21 cellular contexts compared by ENCODE assay signal in genomic region chr1:201606096-201606495, GRCh38.
A peak's percentile ranks its signal among the peaks of the same experiment; 100 is the strongest.
DNase-seq lines count a peak whose midpoint lies in the region; ATAC-seq and TF ChIP-seq lines count a peak whose summit lies in the region.
"Had no signal": no experiment of that assay in that cellular context is flagged by ENCODE, and none has a peak within 500 bp of the region (broad histone marks: within the 10 kb centered on the region; RNA-seq: fewer than 3 reads in every experiment).

No MANE protein-coding gene starts in this region.

- H4K91ac ChIP-seq in IMR-90 (ENCODE audit: insufficient read depth, low read depth, low read length), result 0 out of 2 replicates have a peak overlapping the region, but pooled peaks have one; percentile 89

- in situ Hi-C loops in IMR-90 (cut with MboI; ENCODE audit: low sequenced_read_pairs), result no loop called here

- no peak overlapping the region for H3K14ac ChIP-seq in IMR-90 (replicated peaks; ENCODE audit: low read depth, low read length)

- CTCF ChIA-PET in IMR-90 (lab: Yijun Ruan, JAX), result no interaction called here

- H2AFZ ChIP-seq in IMR-90 (replicated peaks; ENCODE audit: low read length, poor library complexity), result no peak overlapping the region

- no peak for ATAC-seq in IMR-90 (ENCODE audit: low read depth)
- no peak for ATAC-seq in GM18505 (IDR thresholded peaks at IDR 0.05; ENCODE audit: unreplicated experiment)
- ATAC-seq in HG03025 (IDR thresholded peaks at IDR 0.05; ENCODE audit: low FRiP score, unreplicated experiment), result no peak
- ATAC-seq: CD8-positive, alpha-beta T cell; HCT116; PC-3; T-helper 17 cell had no signal

- TF ChIP-seq CTCF in IMR-90 (conservative IDR thresholded peaks at IDR 0.05; ENCODE audit: low read depth, low read length) (no peak), glutamatergic neuron (IDR thresholded peaks at IDR 0.05; ENCODE audit: partially characterized antibody, unreplicated experiment) (no peak), testis (IDR thresholded peaks at IDR 0.05) (no peak), stomach (IDR thresholded peaks at IDR 0.05) (no peak)

- peak overlapping the region; percentile 96 for H3K4ac ChIP-seq in IMR-90 (ENCODE audit: low read depth, low read length)

- no TSS peak for BruUV-seq in IMR-90 (replicated peaks; lab: Mats Ljungman, UMichigan)

- 0 out of 2 replicates have a peak overlapping the region, but pooled peaks have one; percentile 98 for H2AK5ac ChIP-seq in IMR-90 (ENCODE audit: low read depth, low read length)

- POLR2A ChIA-PET in IMR-90 (lab: Charles Lee; ENCODE audit: unreplicated experiment), result no interaction called here

- no peak overlapping the region for H2AK9ac ChIP-seq in IMR-90 (replicated peaks; ENCODE audit: low read depth, low read length, poor library complexity)

- no peak for TF ChIP-seq RAD21 in IMR-90 (IDR thresholded peaks at IDR 0.05; ENCODE audit: low read length)

- TF ChIP-seq POLR2A in IMR-90 (IDR thresholded peaks at IDR 0.05; ENCODE audit: low read depth, low read length), result no peak
- TF ChIP-seq POLR2A in testis (IDR thresholded peaks at IDR 0.05), result no peak
- TF ChIP-seq POLR2A in GM18505 (IDR thresholded peaks at IDR 0.05; ENCODE audit: borderline replicate concordance, extremely low read depth, insufficient read depth, insufficient read length), result no peak
- no peak for TF ChIP-seq POLR2A in stomach (IDR thresholded peaks at IDR 0.05)

- peaks cover 40% of the 10 kb centered on the region for H3K4me1 ChIP-seq in IMR-90 (ENCODE audit: control insufficient read depth, insufficient read depth, low read length)
- peaks cover 48% of the 10 kb centered on the region for H3K4me1 ChIP-seq in testis
- peaks cover 0 to 54% (median 50%) of the 10 kb centered on the region in 4 donors for H3K4me1 ChIP-seq in stomach

- WGBS in IMR-90 (ENCODE audit: extremely low coverage in 2 of 2, insufficient read length in 1 of 2), 2 experiments, result no CpG with 5 or more reads among the region's 3 CpGs
- WGBS in testis, 2 donors, result 73 to 83% methylated on average over 3 of the region's 3 CpGs
- WGBS in stomach, 5 donors, result 57 to 90% (median 83%) methylated on average over 3 of the region's 3 CpGs

- H3K9me1 ChIP-seq in IMR-90 (ENCODE audit: insufficient read depth, low read length), result peaks cover 40% of the 10 kb centered on the region

- no peaks in the 10 kb centered on the region for H3K27me3 ChIP-seq in IMR-90 (ENCODE audit: control insufficient read depth, insufficient read depth, low read length)
- no peaks in the 10 kb centered on the region for H3K27me3 ChIP-seq in testis
- H3K27me3 ChIP-seq in stomach, result no peaks in the 10 kb centered on the region
- H3K27me3 ChIP-seq: BLaER1, MG63 had no signal

- H3K56ac ChIP-seq in IMR-90 (ENCODE audit: extremely low read depth, insufficient read depth, low read length), result no peak overlapping the region

- peaks cover 20% of the 10 kb centered on the region for H3K4me1 Mint-ChIP-seq in glutamatergic neuron (ENCODE audit: low read depth, unreplicated experiment)
- H3K4me1 Mint-ChIP-seq: T-helper 17 cell had no signal

- H3K27ac ChIP-seq in IMR-90 (ENCODE audit: insufficient read depth, low read length) (no peak overlapping the region; the same call in 1 of the 2 replicates), testis (peak overlapping the region; percentile 12 to 43), stomach (peak overlapping the region in 2 of 5 donors; percentile 14 to 38)
- H3K27ac ChIP-seq: BLaER1 had no signal

- H3K4me2 ChIP-seq in IMR-90 (ENCODE audit: low read depth, low read length), result no peak overlapping the region
- H3K4me2 ChIP-seq: BLaER1 had no signal

- peak overlapping the region; percentile 96; the same call in 1 of the 2 replicates for H2BK120ac ChIP-seq in IMR-90 (ENCODE audit: low read depth, low read length)

- H3K9me3 ChIP-seq in IMR-90 (ENCODE audit: control insufficient read depth, insufficient read depth, low read length), result no peaks in the 10 kb centered on the region
- no peaks in the 10 kb centered on the region for H3K9me3 ChIP-seq in testis
- H3K9me3 ChIP-seq in stomach, result no peaks in the 10 kb centered on the region
- H3K9me3 ChIP-seq: BLaER1, MG63 had no signal

- no peaks in the 10 kb centered on the region for H3K9me3 Mint-ChIP-seq in glutamatergic neuron (ENCODE audit: unreplicated experiment)
- H3K9me3 Mint-ChIP-seq: CD8-positive, alpha-beta T cell had no signal

- peak overlapping the region; percentile 1 for H3K27ac Mint-ChIP-seq in glutamatergic neuron (ENCODE audit: unreplicated experiment)
- H3K27ac Mint-ChIP-seq: CD8-positive, alpha-beta T cell; T-helper 17 cell had no signal

- no peak overlapping the region for H3K23ac ChIP-seq in IMR-90 (ENCODE audit: low read depth, low read length)

- no peak overlapping the region for H4K8ac ChIP-seq in IMR-90 (ENCODE audit: low read depth in 2 of 2, low read length in 2 of 2)

- intact Hi-C loops in IMR-90 (cut with micrococcal nuclease) (no loop called here), testis (cut with DNase I; ENCODE audit: low total_unique reads) (no loop called here), stomach (cut with DNase I; ENCODE audit: low total_unique reads) (no loop called here)

- H3K4me3 Mint-ChIP-seq in glutamatergic neuron (ENCODE audit: unreplicated experiment), result no peak overlapping the region
- H3K4me3 Mint-ChIP-seq: CD8-positive, alpha-beta T cell; T-helper 17 cell had no signal

- H3K36me3 ChIP-seq in IMR-90 (ENCODE audit: control insufficient read depth, insufficient read depth, low read length), result no peaks in the 10 kb centered on the region; the same call in 1 of the 2 replicates
- no peaks in the 10 kb centered on the region for H3K36me3 ChIP-seq in testis (ENCODE audit: low read depth, missing control alignments)
- no peaks in the 10 kb centered on the region for H3K36me3 ChIP-seq in stomach

- H4K5ac ChIP-seq in IMR-90 (ENCODE audit: low read depth, low read length), result no peak overlapping the region

- dilution Hi-C loops in IMR-90 (cut with HindIII; ENCODE audit: low sequenced_read_pairs, unreplicated experiment), result no loop called here

- DNase-seq in NCI-H510A treated with DMSO at 0.1 percent for 48 hours (lab: John Stamatoyannopoulos, UW) (peak; percentile 17), NCI-H510A (lab: John Stamatoyannopoulos, UW) (no peak), IMR-90 (no peak), glutamatergic neuron (no peak), testis (no peak), stomach (no peak)
- DNase-seq: CD8-positive, alpha-beta T cell; DND-41; Karpas-422; MG63; NCI-H1048; NCI-H1436; NCI-H2081; NCI-H2171 treated with DMSO at 0.1 percent for 48 hours; NCI-H774; PC-3; T-helper 17 cell had no signal

- peaks cover 3% of the 10 kb centered on the region for H3K27me3 Mint-ChIP-seq in glutamatergic neuron (ENCODE audit: unreplicated experiment)

- peak overlapping the region; percentile 97; the same call in 1 of the 3 replicates for H2BK15ac ChIP-seq in IMR-90 (ENCODE audit: low read depth, low read length)

- H3K79me1 ChIP-seq in IMR-90 (ENCODE audit: low read depth in 1 of 2, low read length in 2 of 2), result peaks cover 32 to 76% of the 10 kb centered on the region in 2 experiments

- H2BK20ac ChIP-seq in IMR-90 (ENCODE audit: low read depth, low read length), result peak overlapping the region; percentile 80; the same call in 1 of the 2 replicates

- no peak overlapping the region for H2BK5ac ChIP-seq in IMR-90 (ENCODE audit: low read depth, low read length, poor library complexity, severe bottlenecking)

- no peak overlapping the region for H3K9ac ChIP-seq in IMR-90 (ENCODE audit: low read depth, low read length)
- H3K9ac ChIP-seq: BLaER1 had no signal

- H4K20me1 ChIP-seq in IMR-90 (ENCODE audit: insufficient read depth, low read length), result peaks cover 55% of the 10 kb centered on the region

- H3K18ac ChIP-seq in IMR-90 (ENCODE audit: low read depth, low read length), result peak overlapping the region; percentile 51; the same call in 1 of the 2 replicates

- no peak overlapping the region for H3K4me3 ChIP-seq in IMR-90 (ENCODE audit: insufficient read depth, low read depth, low read length)
- H3K4me3 ChIP-seq in testis, result no peak overlapping the region
- no peak overlapping the region for H3K4me3 ChIP-seq in stomach
- H3K4me3 ChIP-seq: BLaER1, MG63 had no signal

- H3K36me3 Mint-ChIP-seq in glutamatergic neuron (ENCODE audit: unreplicated experiment), result no peaks in the 10 kb centered on the region
- H3K36me3 Mint-ChIP-seq: CD8-positive, alpha-beta T cell had no signal

- TF ChIP-seq EP300 in stomach (IDR thresholded peaks at IDR 0.05), result no peak

TF ChIP-seq in IMR-90, 13 proteins besides CTCF, POLR2A, EP300 and RAD21:
- TF ChIP-seq CEBPB (IDR thresholded peaks at IDR 0.05; ENCODE audit: low read depth, low read length) (peak; percentile 61), MAFK (IDR thresholded peaks at IDR 0.05; ENCODE audit: low read depth, low read length) (no peak), USF2 (IDR thresholded peaks at IDR 0.05; ENCODE audit: low read depth, low read length) (no peak)
